ENCODE assay signal across 28 cellular contexts in the genomic region with DNA sequence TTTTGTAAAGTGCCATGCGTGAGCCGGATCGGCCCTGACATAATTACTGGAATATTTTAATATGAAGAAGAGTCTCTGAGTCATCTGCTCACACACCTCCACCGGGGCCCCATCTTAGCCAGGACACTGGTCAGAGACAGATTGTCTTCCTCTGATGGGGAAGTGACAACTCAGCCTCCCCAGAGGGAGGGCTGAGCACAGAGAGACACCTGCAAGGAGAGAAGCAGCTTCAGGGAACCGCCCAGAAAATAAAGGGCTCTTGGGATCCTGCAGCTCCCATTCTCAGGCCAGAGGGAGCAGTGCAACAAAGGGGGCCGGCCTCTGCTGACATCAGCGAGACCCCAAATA.
DNase-seq lines count a peak whose midpoint lies in the region; ATAC-seq, FAIRE-seq and TF ChIP-seq lines count a peak whose summit lies in the region.
"Had no signal": no experiment of that assay in that cellular context is flagged by ENCODE, and none has a peak within 500 bp of the region (broad histone marks: within the 10 kb centered on the region; RNA-seq: fewer than 3 reads in every experiment).

No MANE protein-coding gene starts in this region.

- H3K4me1 ChIP-seq in GM23338 (ENCODE audit: insufficient read depth) (no peaks in the 10 kb centered on the region), RWPE2 (ENCODE audit: insufficient read depth, poor library complexity, severe bottlenecking) (no peaks in the 10 kb centered on the region), neuronal stem cell (ENCODE audit: control insufficient read depth in 2 of 2, insufficient read depth in 1 of 2, low read depth in 1 of 2, low read length in 2 of 2) (peaks cover 15 to 19% of the 10 kb centered on the region in 2 donors)
- H3K4me1 ChIP-seq: colonic mucosa, pancreas, right atrium auricular region, spleen, suprapubic skin had no signal

- H3K27ac ChIP-seq in GM23338 (ENCODE audit: low read depth) (no peak overlapping the region), RWPE2 (ENCODE audit: poor library complexity, severe bottlenecking) (no peak overlapping the region), neuronal stem cell (replicated peaks; ENCODE audit: low read length) (no peak overlapping the region)
- H3K27ac ChIP-seq: C4-2B, colonic mucosa, hepatocyte, pancreas, right atrium auricular region, spleen, suprapubic skin had no signal

- no peaks in the 10 kb centered on the region for H3K79me2 ChIP-seq in GM23338 (replicated peaks; ENCODE audit: insufficient read depth)
- H3K79me2 ChIP-seq: hepatocyte had no signal

- no peaks in the 10 kb centered on the region for H4K20me1 ChIP-seq in GM23338 (replicated peaks; ENCODE audit: insufficient read depth)

- no peak overlapping the region for H3K14ac ChIP-seq in neuronal stem cell (ENCODE audit: low read length)

- ATAC-seq in GM18502 (IDR thresholded peaks at IDR 0.05; ENCODE audit: poor library complexity, unreplicated experiment) (peak; percentile 43), GM23338 (peak; percentile 55), RWPE2 (ENCODE audit: low read depth) (peak; percentile 18; the same call in 2 of the 3 replicates)
- ATAC-seq: effector memory CD8-positive, alpha-beta T cell; esophagus mucosa; pancreas; stimulated activated effector memory CD8-positive, alpha-beta T cell treated with anti-CD3 and anti-CD28 coated beads, Interleukin-12 subunit alpha, Interleukin-12 subunit beta, amount 100 ng/mL, for 72 hours had no signal

- H2AK5ac ChIP-seq in neuronal stem cell (ENCODE audit: low read depth, low read length), result no peak overlapping the region

- H3K4ac ChIP-seq in neuronal stem cell (ENCODE audit: low read length), result no peak overlapping the region

- no peak overlapping the region for H3K23ac ChIP-seq in neuronal stem cell (ENCODE audit: low read depth, low read length, poor library complexity)

- DNase-seq in GM23338 (ENCODE audit: low spot score), result peak; percentile 39
- peak; percentile 51 for DNase-seq in RWPE2 (ENCODE audit: low spot score)
- DNase-seq in neuronal stem cell (ENCODE audit: low spot score), result no peak
- DNase-seq in frontal cortex (ENCODE audit: low spot score in 2 of 2), result no peak
- no peak for DNase-seq in COLO668 (lab: John Stamatoyannopoulos, UW; ENCODE audit: unreplicated experiment)
- no peak for DNase-seq in urothelium cell line (ENCODE audit: low spot score)
- DNase-seq: activated CD4-positive, alpha-beta T cell treated with anti-CD3 and anti-CD28 coated beads for 4 hours; activated T-cell treated with anti-CD3 and anti-CD28 coated beads, Interleukin-2, amount 50 U/mL, for 24 hours; Calu3; colonic mucosa; effector memory CD8-positive, alpha-beta T cell; EL; foreskin melanocyte; naive B cell; NCI-H1105; NCI-H510A treated with DMSO at 0.1 percent for 48 hours; spleen; stimulated activated CD4-positive, alpha-beta T cell treated with anti-CD3 and anti-CD28 coated beads, Interleukin-2, amount 100 ng/mL, for 48 hours; T-helper 1 cell had no signal

- H3K27me3 ChIP-seq in GM23338 (ENCODE audit: insufficient read depth) (no peaks in the 10 kb centered on the region), RWPE2 (ENCODE audit: insufficient read depth, poor library complexity, severe bottlenecking) (no peaks in the 10 kb centered on the region), neuronal stem cell (ENCODE audit: control insufficient read depth in 3 of 3, insufficient read depth in 3 of 3, low read depth in 1 of 3, low read length in 3 of 3) (no peaks in the 10 kb centered on the region)
- H3K27me3 ChIP-seq: colonic mucosa, hepatocyte, pancreas, right atrium auricular region, suprapubic skin had no signal

- H3K4me2 ChIP-seq in GM23338 (no peak overlapping the region), neuronal stem cell (ENCODE audit: insufficient read depth, low read length, poor library complexity, severe bottlenecking) (no peak overlapping the region)
- H3K4me2 ChIP-seq: hepatocyte had no signal

- no peak for FAIRE-seq in frontal cortex (lab: Jason Lieb, UNC)
- no peak for FAIRE-seq in urothelium cell line (lab: Jason Lieb, UNC)
- FAIRE-seq: pancreas had no signal

- no peak overlapping the region for H2BK15ac ChIP-seq in neuronal stem cell (ENCODE audit: low read length)

- H3K79me1 ChIP-seq in neuronal stem cell (ENCODE audit: low read depth, low read length), result no peaks in the 10 kb centered on the region

- no peaks in the 10 kb centered on the region for H3F3A ChIP-seq in GM23338 (replicated peaks; ENCODE audit: low read depth)

- no peak overlapping the region for H2BK5ac ChIP-seq in neuronal stem cell (ENCODE audit: low read length)

- H3K4me3 Mint-ChIP-seq in GM23338, result no peak overlapping the region
- H3K4me3 Mint-ChIP-seq: activated T-cell treated with anti-CD3 and anti-CD28 coated beads, Interleukin-2, amount 50 U/mL, for 24 hours; effector memory CD8-positive, alpha-beta T cell; memory B cell; naive B cell; stimulated activated effector memory CD8-positive, alpha-beta T cell treated with anti-CD3 and anti-CD28 coated beads, Interleukin-12 subunit alpha, Interleukin-12 subunit beta, amount 100 ng/mL, for 72 hours had no signal

- H4K91ac ChIP-seq in neuronal stem cell (ENCODE audit: low read depth, low read length, poor library complexity), result no peak overlapping the region

- no peak overlapping the region for H4K8ac ChIP-seq in neuronal stem cell (ENCODE audit: low read depth, low read length)

- peaks cover 9% of the 10 kb centered on the region for H3K27me3 Mint-ChIP-seq in GM23338 (ENCODE audit: insufficient read depth, low read depth, poor library complexity)

- no peak overlapping the region for H2BK120ac ChIP-seq in neuronal stem cell (ENCODE audit: low read depth, low read length)

- no peak overlapping the region for H3K18ac ChIP-seq in neuronal stem cell (ENCODE audit: low read length)

- no peak overlapping the region for H3K9ac ChIP-seq in neuronal stem cell (ENCODE audit: low read depth, low read length, poor library complexity)

- H2AFZ ChIP-seq in GM23338 (peak overlapping the region; percentile 61), neuronal stem cell (ENCODE audit: low read length) (peak overlapping the region; percentile 84)
- H2AFZ ChIP-seq: hepatocyte had no signal

- no peak overlapping the region for H2BK12ac ChIP-seq in neuronal stem cell (ENCODE audit: low read length)

- H3K9me2 ChIP-seq in GM23338 (ENCODE audit: insufficient read depth), result no peaks in the 10 kb centered on the region

- peaks cover 25% of the 10 kb centered on the region for H3K4me1 Mint-ChIP-seq in GM23338
- H3K4me1 Mint-ChIP-seq: memory B cell; stimulated activated effector memory CD8-positive, alpha-beta T cell treated with anti-CD3 and anti-CD28 coated beads, Interleukin-12 subunit alpha, Interleukin-12 subunit beta, amount 100 ng/mL, for 72 hours had no signal

- TF ChIP-seq CTCF in GM23338 (conservative IDR thresholded peaks at IDR 0.05; ENCODE audit: low read depth in 2 of 2) (no peak), RWPE2 (IDR thresholded peaks at IDR 0.05; ENCODE audit: poor library complexity, severe bottlenecking) (no peak)

- H3K9me3 ChIP-seq in RWPE2 (ENCODE audit: severe bottlenecking), result peaks cover 4% of the 10 kb centered on the region
- peaks cover 0 to 3% of the 10 kb centered on the region in 2 donors for H3K9me3 ChIP-seq in neuronal stem cell (replicated peaks in 1 of 2; ENCODE audit: control insufficient read depth in 2 of 2, insufficient read depth in 1 of 2, low read depth in 1 of 2, low read length in 2 of 2)
- H3K9me3 ChIP-seq: colonic mucosa, pancreas, right atrium auricular region, suprapubic skin had no signal

- peaks cover 6% of the 10 kb centered on the region for H3K9me3 Mint-ChIP-seq in GM23338
- H3K9me3 Mint-ChIP-seq: activated T-cell treated with anti-CD3 and anti-CD28 coated beads, Interleukin-2, amount 50 U/mL, for 24 hours; effector memory CD8-positive, alpha-beta T cell; stimulated activated effector memory CD8-positive, alpha-beta T cell treated with anti-CD3 and anti-CD28 coated beads, Interleukin-12 subunit alpha, Interleukin-12 subunit beta, amount 100 ng/mL, for 72 hours had no signal

- peaks cover 5% of the 10 kb centered on the region for H3K36me3 Mint-ChIP-seq in GM23338 (ENCODE audit: low read depth)
- H3K36me3 Mint-ChIP-seq: stimulated activated effector memory CD8-positive, alpha-beta T cell treated with anti-CD3 and anti-CD28 coated beads, Interleukin-12 subunit alpha, Interleukin-12 subunit beta, amount 100 ng/mL, for 72 hours had no signal

- WGBS in neuronal stem cell (ENCODE audit: extremely low coverage in 2 of 2, insufficient read length in 2 of 2, insufficient replicate concordance in 1 of 2), 2 donors, result no CpG with 5 or more reads among the region's 7 CpGs

- no peak overlapping the region for H3K27ac Mint-ChIP-seq in GM23338
- H3K27ac Mint-ChIP-seq: activated T-cell treated with anti-CD3 and anti-CD28 coated beads, Interleukin-2, amount 50 U/mL, for 24 hours; memory B cell; stimulated activated effector memory CD8-positive, alpha-beta T cell treated with anti-CD3 and anti-CD28 coated beads, Interleukin-12 subunit alpha, Interleukin-12 subunit beta, amount 100 ng/mL, for 72 hours had no signal

- H3K4me3 ChIP-seq in GM23338, result no peak overlapping the region
- H3K4me3 ChIP-seq in RWPE2 (ENCODE audit: severe bottlenecking), result no peak overlapping the region
- H3K4me3 ChIP-seq in neuronal stem cell (ENCODE audit: low read length in 2 of 2), result no peak overlapping the region
- H3K4me3 ChIP-seq: colonic mucosa, hepatocyte, pancreas, right atrium auricular region, spleen, suprapubic skin had no signal

- no peaks in the 10 kb centered on the region for H3K36me3 ChIP-seq in GM23338 (ENCODE audit: insufficient read depth)
- no peaks in the 10 kb centered on the region for H3K36me3 ChIP-seq in RWPE2 (ENCODE audit: low read depth)
- H3K36me3 ChIP-seq in neuronal stem cell (replicated peaks in 1 of 2; ENCODE audit: control insufficient read depth in 2 of 2, insufficient read depth in 2 of 2, low read length in 2 of 2), result no peaks in the 10 kb centered on the region
- H3K36me3 ChIP-seq: colonic mucosa, pancreas, right atrium auricular region, spleen, suprapubic skin had no signal

TF ChIP-seq in GM23338, 12 proteins besides CTCF, POLR2A, EP300 and RAD21 (continues in another document):
- TF ChIP-seq POLR2AphosphoS5 (IDR thresholded peaks at IDR 0.05; ENCODE audit: low read depth) (no peak), EZH2 (IDR thresholded peaks at IDR 0.05; ENCODE audit: low read depth, unreplicated experiment) (no peak)

Comparison
In these comparisons a context has a peak if more than half of its experiments do, and no peak if none do; other contexts are left out.
1. DNase-seq: peak in GM23338 (single experiment) and RWPE2 (single experiment); none in neuronal stem cell (single experiment), frontal cortex (0 of 2), COLO668 (single experiment) and urothelium cell line (single experiment).
2. Peak in every context shown above with its lines, with median percentiles within 50 percentile points of each other: ATAC-seq.